ENCODE assay signal across 10 cellular contexts in genomic region chr4:141711211-141711610, GRCh38.
DNase-seq lines count a peak whose midpoint lies in the region; ATAC-seq, FAIRE-seq and TF ChIP-seq lines count a peak whose summit lies in the region.
"Had no signal": no experiment of that assay in that cellular context is flagged by ENCODE, and none has a peak within 500 bp of the region (broad histone marks: within the 10 kb centered on the region; RNA-seq: fewer than 3 reads in every experiment).

No MANE protein-coding gene starts in this region.

- ATAC-seq in HG03378 (IDR thresholded peaks at IDR 0.05; ENCODE audit: unreplicated experiment) (peak; percentile 74), pancreas (peak in 3 of 4 donors; percentile 40 to 48 (median 46)), HG03457 (IDR thresholded peaks at IDR 0.05; ENCODE audit: unreplicated experiment) (no peak), GM21390 (IDR thresholded peaks at IDR 0.05; ENCODE audit: unreplicated experiment) (no peak), natural killer cell (no peak)

- no peaks in the 10 kb centered on the region for H3K4me1 ChIP-seq in pancreas

- H3K27me3 ChIP-seq in pancreas, result no peaks in the 10 kb centered on the region

- peaks cover 0 to 2% of the 10 kb centered on the region in 2 donors for H3K9me3 Mint-ChIP-seq in natural killer cell

- peaks cover 6% of the 10 kb centered on the region for H3K36me3 Mint-ChIP-seq in natural killer cell

- H3K4me3 Mint-ChIP-seq in natural killer cell, result no peak overlapping the region
- H3K4me3 Mint-ChIP-seq: naive B cell had no signal

- H3K9me3 ChIP-seq in pancreas, result no peaks in the 10 kb centered on the region

- WGBS in pancreas, 2 donors, result 48 to 63% methylated on average over 1 of the region's 1 CpG

- peaks cover 33 to 38% of the 10 kb centered on the region in 2 donors for H3K4me1 Mint-ChIP-seq in natural killer cell

- H3K36me3 ChIP-seq in pancreas, result no peaks in the 10 kb centered on the region

- H3K27ac Mint-ChIP-seq in natural killer cell, result no peak overlapping the region

- DNase-seq in choroid plexus epithelial cell (ENCODE audit: low read depth), result peak; percentile 71
- DNase-seq in pancreas, result no peak
- DNase-seq in hippocampal formation (lab: John Stamatoyannopoulos, UW), result no peak
- DNase-seq in natural killer cell, result no peak
- DNase-seq: naive B cell had no signal

- no peaks in the 10 kb centered on the region for H3K27me3 Mint-ChIP-seq in natural killer cell (ENCODE audit: low read depth in 2 of 2)
- H3K27me3 Mint-ChIP-seq: naive B cell had no signal

- FAIRE-seq in pancreas (lab: Jason Lieb, UNC), result no peak

- no peak overlapping the region for H3K4me3 ChIP-seq in GM12875 (ENCODE audit: low read depth, low read length)
- no peak overlapping the region for H3K4me3 ChIP-seq in choroid plexus epithelial cell (ENCODE audit: low read depth, low read length)
- H3K4me3 ChIP-seq in pancreas, result no peak overlapping the region
- H3K4me3 ChIP-seq: SK-N-MC had no signal

- no peak overlapping the region for H3K27ac ChIP-seq in pancreas
- H3K27ac ChIP-seq: SK-N-MC had no signal

- peak; percentile 34; the same call in 1 of the 2 replicates for TF ChIP-seq CTCF in GM12875 (IDR thresholded peaks at IDR 0.05; ENCODE audit: borderline replicate concordance, insufficient read depth, low read depth, low read length)
- TF ChIP-seq CTCF in choroid plexus epithelial cell (conservative IDR thresholded peaks at IDR 0.05; ENCODE audit: low read depth, low read length), result peak; percentile 91
- peak in 2 of 4 donors; percentile 30 to 41 for TF ChIP-seq CTCF in pancreas (IDR thresholded peaks at IDR 0.05)
- TF ChIP-seq CTCF in natural killer cell (IDR thresholded peaks at IDR 0.05), result no peak

- intact Hi-C loops in pancreas (cut with DNase I) (no loop called here), natural killer cell (cut with micrococcal nuclease) (loop anchor here (1.0 kb wide), 1 partner anchor 404 kb away; no protein-coding TSS in a partner anchor)

Comparison
In these comparisons a context has a peak if more than half of its experiments do, and no peak if none do; other contexts are left out.
1. ATAC-seq: peak in HG03378 (single experiment) and pancreas (3 of 4); none in HG03457 (single experiment), GM21390 (single experiment) and natural killer cell (0 of 3).